ENCODE assay signal across 8 cellular contexts in the genomic region with DNA sequence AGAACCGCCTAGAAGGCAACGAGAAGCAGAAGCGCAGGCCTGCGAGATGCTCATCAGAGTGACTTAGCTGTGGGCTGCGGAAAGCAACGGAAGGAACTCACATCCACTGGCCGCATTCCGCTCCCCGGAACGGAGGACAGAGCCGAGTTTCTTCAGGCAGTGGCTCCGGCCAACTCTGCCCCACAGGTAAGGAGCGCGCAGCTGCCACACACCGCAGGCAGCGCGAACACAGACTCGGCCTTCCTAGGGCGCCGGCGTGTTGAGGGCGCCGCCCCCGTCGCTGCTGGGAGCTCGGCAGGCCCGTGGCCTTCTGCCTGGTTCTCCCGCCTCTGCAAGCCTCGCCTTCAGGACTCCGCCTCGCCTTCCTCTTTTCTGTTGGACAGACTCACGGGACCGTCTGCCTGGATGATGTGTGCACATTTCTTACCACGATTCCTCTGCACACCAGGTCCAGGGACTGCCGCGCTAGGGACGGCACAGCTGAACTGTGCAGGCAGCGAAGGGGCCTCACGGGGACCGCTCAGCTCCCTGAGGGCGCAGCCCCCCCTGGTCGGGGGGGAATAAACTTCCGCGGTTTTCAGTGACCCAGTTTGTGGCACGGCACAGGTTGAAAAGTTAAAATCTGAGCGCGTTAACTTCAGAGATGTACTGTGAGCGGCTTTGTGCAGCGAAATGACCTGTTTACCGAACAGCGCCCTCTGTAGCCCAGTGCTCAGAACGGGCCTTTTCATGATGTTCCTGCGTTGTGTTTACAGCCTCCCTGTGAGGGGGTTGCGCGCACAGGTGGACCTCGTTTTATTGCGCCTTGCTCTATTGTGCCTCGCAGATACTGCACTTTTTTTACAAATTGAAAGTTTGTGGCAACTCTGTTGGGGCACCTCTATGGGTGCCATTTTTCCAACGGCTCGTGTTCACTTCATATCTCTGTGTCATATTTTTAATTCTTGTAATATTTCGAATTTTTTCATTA. TPM values are rescaled to one million over a fixed set of nuclear protein-coding genes. Genes with fewer than 3 reads are reported as not detected.
A peak's percentile ranks its signal among the peaks of the same experiment; 100 is the strongest.
DNase-seq lines count a peak whose midpoint lies in the region; ATAC-seq and TF ChIP-seq lines count a peak whose summit lies in the region.

No MANE protein-coding gene starts in this region.

- TF ChIP-seq CTCF in GM12872 (IDR thresholded peaks at IDR 0.05; ENCODE audit: insufficient read depth, low read depth, low read length) = peak; percentile 94
- peak; percentile 89 for TF ChIP-seq CTCF in astrocyte of the cerebellum (IDR thresholded peaks at IDR 0.05; ENCODE audit: low read depth, low read length, missing control alignments)
- TF ChIP-seq CTCF in uterus (IDR thresholded peaks at IDR 0.05) = peak; percentile 72 to 82 (median 76)

- intact Hi-C loops in uterus (cut with DNase I; ENCODE audit: low total_unique reads) = loop anchor here (10.0 kb wide), 1 partner anchor 165 kb away; no protein-coding TSS in a partner anchor

- H3K4me1 ChIP-seq in rectal smooth muscle tissue (ENCODE audit: control insufficient read depth, insufficient read depth, low read length) = no peaks in the 10 kb centered on the region
- H3K4me1 ChIP-seq in uterus = no peaks in the 10 kb centered on the region

- ATAC-seq in HG02852 (IDR thresholded peaks at IDR 0.05; ENCODE audit: unreplicated experiment) = peak; percentile 84

- H3K27me3 ChIP-seq in rectal smooth muscle tissue (ENCODE audit: control insufficient read depth, insufficient read depth, low read length) (no peaks in the 10 kb centered on the region), uterus (no peaks in the 10 kb centered on the region)

- peak; percentile 11 to 54 for TF ChIP-seq POLR2A in uterus (IDR thresholded peaks at IDR 0.05)

- H3K36me3 ChIP-seq in rectal smooth muscle tissue (ENCODE audit: control insufficient read depth, insufficient read depth, low read length) = no peaks in the 10 kb centered on the region
- no peaks in the 10 kb centered on the region for H3K36me3 ChIP-seq in uterus

- H3K4me3 ChIP-seq in astrocyte of the cerebellum (ENCODE audit: low read depth, low read length) (peak overlapping the region; percentile 49), rectal smooth muscle tissue (ENCODE audit: low read length) (peak overlapping the region; percentile 80), uterus (peak overlapping the region; percentile 48 to 51)

- in situ Hi-C loops in astrocyte of the cerebellum (cut with HindIII; ENCODE audit: low sequenced_read_pairs) = no loop called here

- H3K27ac ChIP-seq in rectal smooth muscle tissue (ENCODE audit: low read depth, low read length) = peak overlapping the region; percentile 83
- H3K27ac ChIP-seq in uterus = peak overlapping the region; percentile 92 to 94

- DNase-seq in NCI-H1694 (lab: John Stamatoyannopoulos, UW) (peak; percentile 89), T-helper 9 cell (peak; percentile 77), astrocyte of the cerebellum (ENCODE audit: low read depth) (peak; percentile 64), hippocampal formation (lab: John Stamatoyannopoulos, UW) (peak; percentile 58 to 61), uterus (peak; percentile 80 to 84)

- no peak overlapping the region for H3K9ac ChIP-seq in rectal smooth muscle tissue (ENCODE audit: low read length)

- no peaks in the 10 kb centered on the region for H3K9me3 ChIP-seq in uterus

RNA-seq across cellular contexts. Expression of gene TCP10L, which starts 15.8 kb away (rescaled TPM):
- total RNA-seq in uterus = 1 to 10 TPM in 2 of 4 donors, not detected in 2; 1.3 to 1.9 TPM

RNA-seq across cellular contexts. Expression of gene CFAP298, which starts 42.6 kb away (rescaled TPM):
- total RNA-seq in uterus = 10 to 100 TPM in 3 of 4 donors, 1 to 10 TPM in 1; 9.7 to 45.3 (median 27.4) TPM

Comparison
In these comparisons a context has a peak if more than half of its experiments do, and no peak if none do; other contexts are left out.
1. Peak in every context shown above with its lines: DNase-seq, ATAC-seq, H3K4me3 ChIP-seq and H3K27ac ChIP-seq.